ENCODE assay signal across 29 cellular contexts in genomic region chr15:25877681-25878080, GRCh38.
"Had no signal": no experiment of that assay in that cellular context is flagged by ENCODE, and none has a peak within 500 bp of the region (broad histone marks: within the 10 kb centered on the region; RNA-seq: fewer than 3 reads in every experiment).

No MANE protein-coding gene starts in this region.

- FAIRE-seq: frontal cortex, pancreas had no signal

- H3K36me3 ChIP-seq: breast epithelium, pancreas, right atrium auricular region, stomach, tibial artery, uterus had no signal

- H3K4me2 ChIP-seq: hepatocyte had no signal

- H3K27me3 ChIP-seq: breast epithelium, hepatocyte, pancreas, right atrium auricular region, stomach, tibial artery, uterus had no signal

- H2AFZ ChIP-seq: hepatocyte had no signal

- H3K27ac ChIP-seq: breast epithelium, hepatocyte, pancreas, psoas muscle, right atrium auricular region, stomach, tibial artery, uterus had no signal

- H3K36me3 Mint-ChIP-seq: activated CD8-positive, alpha-beta memory T cell treated with anti-CD3 and anti-CD28 coated beads, Interleukin-2, amount 10 ng/mL, durations not matched to agents 7 days and 5 days; activated naive CD4-positive, alpha-beta T cell treated with anti-CD3 and anti-CD28 coated beads, Interleukin-2, amount 50 U/mL, for 72 hours; naive thymus-derived CD8-positive, alpha-beta T cell; stimulated activated naive B cell treated with anti-CD40 and anti-IgM and Interleukin-4, amounts not matched to agents 10 μg/mL and 1 μg/mL and 100 μg/mL, for 72 hours had no signal

- H3K4me3 Mint-ChIP-seq: activated CD4-positive, alpha-beta T cell treated with anti-CD3 and anti-CD28 coated beads for 36 hours; activated CD8-positive, alpha-beta memory T cell treated with anti-CD3 and anti-CD28 coated beads, Interleukin-2, amount 10 ng/mL, durations not matched to agents 7 days and 5 days; activated CD8-positive, alpha-beta T cell treated with anti-CD3 and anti-CD28 coated beads, Interleukin-2, amount 10 ng/mL, durations not matched to agents 7 days and 5 days; central memory CD8-positive, alpha-beta T cell; dendritic cell treated with granulocyte-macrophage colony-stimulating factor and Interleukin-4, amounts not matched to agents 40 ng/mL and 50 ng/mL, for 4 days; naive thymus-derived CD8-positive, alpha-beta T cell; neural crest cell; stimulated activated naive B cell treated with anti-CD40 and anti-IgM and Interleukin-4, amounts not matched to agents 10 μg/mL and 1 μg/mL and 100 μg/mL, for 72 hours; T-helper 2 cell treated with Interferon-gamma antibody and Interleukin-4, amounts not matched to agents 5 μg/mL and 100 μg/mL, for 36 hours had no signal

- H3K4me1 ChIP-seq: breast epithelium, pancreas, psoas muscle, right atrium auricular region, stomach, uterus had no signal

- DNase-seq: activated CD4-positive, alpha-beta T cell treated with anti-CD3 and anti-CD28 coated beads for 36 hours; activated CD4-positive, CD25-positive, alpha-beta regulatory T cell; activated CD8-positive, alpha-beta memory T cell treated with anti-CD3 and anti-CD28 coated beads, Interleukin-2, amount 10 ng/mL, durations not matched to agents 7 days and 5 days; activated CD8-positive, alpha-beta T cell treated with anti-CD3 and anti-CD28 coated beads, Interleukin-2, amount 10 ng/mL, durations not matched to agents 7 days and 5 days; activated naive CD4-positive, alpha-beta T cell; activated T-cell treated with anti-CD3 and anti-CD28 coated beads, Interleukin-2, amount 50 U/mL, for 48 hours; islet precursor cell; left ventricle myocardium superior; mesenchymal stem cell; naive thymus-derived CD8-positive, alpha-beta T cell; nucleus accumbens; pancreas; psoas muscle; stimulated activated CD4-positive, alpha-beta T cell treated with anti-CD3 and anti-CD28 coated beads, Interleukin-15, amount 100 ng/mL, for 24 hours; stimulated activated CD4-positive, alpha-beta T cell treated with anti-CD3 and anti-CD28 coated beads, Interleukin-2, amount 100 ng/mL, for 24 hours; stimulated activated naive B cell treated with anti-CD40 and anti-IgM and Interleukin-4, amounts not matched to agents 10 μg/mL and 1 μg/mL and 100 μg/mL, for 72 hours; stomach; tibial artery; uterus had no signal

- H3K27ac Mint-ChIP-seq: activated CD4-positive, alpha-beta T cell treated with anti-CD3 and anti-CD28 coated beads for 36 hours; activated CD8-positive, alpha-beta memory T cell treated with anti-CD3 and anti-CD28 coated beads, Interleukin-2, amount 10 ng/mL, durations not matched to agents 7 days and 5 days; activated CD8-positive, alpha-beta T cell treated with anti-CD3 and anti-CD28 coated beads, Interleukin-2, amount 10 ng/mL, durations not matched to agents 7 days and 5 days; activated naive CD4-positive, alpha-beta T cell treated with anti-CD3 and anti-CD28 coated beads, Interleukin-2, amount 50 U/mL, for 72 hours; activated T-helper 2 cell treated with anti-CD3 and anti-CD28 coated beads, Interferon-gamma antibody, Interleukin-2, Interleukin-4, amounts not matched to agents 10 μg/mL and 5 μg/mL and 100 μg/mL, durations not matched to agents 14 hours and 24 hours and 36 hours; dendritic cell treated with granulocyte-macrophage colony-stimulating factor and Interleukin-4, amounts not matched to agents 40 ng/mL and 50 ng/mL, for 4 days; stimulated activated naive B cell treated with anti-CD40 and anti-IgM and Interleukin-4, amounts not matched to agents 10 μg/mL and 1 μg/mL and 100 μg/mL, for 72 hours; T-helper 2 cell treated with Interferon-gamma antibody and Interleukin-4, amounts not matched to agents 5 μg/mL and 100 μg/mL, for 36 hours had no signal

- ATAC-seq: activated CD4-positive, alpha-beta T cell treated with anti-CD3 and anti-CD28 coated beads for 36 hours; activated CD8-positive, alpha-beta memory T cell treated with anti-CD3 and anti-CD28 coated beads, Interleukin-2, amount 10 ng/mL, durations not matched to agents 7 days and 5 days; activated CD8-positive, alpha-beta T cell treated with anti-CD3 and anti-CD28 coated beads, Interleukin-2, amount 10 ng/mL, durations not matched to agents 7 days and 5 days; activated naive CD4-positive, alpha-beta T cell treated with anti-CD3 and anti-CD28 coated beads, Interleukin-2, amount 50 U/mL, for 72 hours; left ventricle myocardium superior; naive thymus-derived CD8-positive, alpha-beta T cell; pancreas; psoas muscle; stimulated activated naive B cell treated with anti-CD40 and anti-IgM and Interleukin-4, amounts not matched to agents 10 μg/mL and 1 μg/mL and 100 μg/mL, for 72 hours had no signal

- H3K4me3 ChIP-seq: breast epithelium, hepatocyte, pancreas, psoas muscle, right atrium auricular region, stomach, tibial artery, uterus had no signal

- H3K9me3 ChIP-seq: breast epithelium, pancreas, psoas muscle, right atrium auricular region, stomach, tibial artery, uterus had no signal

- H3K79me2 ChIP-seq: hepatocyte had no signal

- H3K4me1 Mint-ChIP-seq: activated CD4-positive, alpha-beta T cell treated with anti-CD3 and anti-CD28 coated beads for 36 hours; central memory CD8-positive, alpha-beta T cell; neural crest cell; stimulated activated naive B cell treated with anti-CD40 and anti-IgM and Interleukin-4, amounts not matched to agents 10 μg/mL and 1 μg/mL and 100 μg/mL, for 72 hours had no signal

- H3K9me3 Mint-ChIP-seq: activated naive CD4-positive, alpha-beta T cell treated with anti-CD3 and anti-CD28 coated beads, Interleukin-2, amount 50 U/mL, for 72 hours; activated T-helper 2 cell treated with anti-CD3 and anti-CD28 coated beads, Interferon-gamma antibody, Interleukin-2, Interleukin-4, amounts not matched to agents 10 μg/mL and 5 μg/mL and 100 μg/mL, durations not matched to agents 14 hours and 24 hours and 36 hours; central memory CD8-positive, alpha-beta T cell; dendritic cell treated with granulocyte-macrophage colony-stimulating factor and Interleukin-4, amounts not matched to agents 40 ng/mL and 50 ng/mL, for 4 days; stimulated activated naive B cell treated with anti-CD40 and anti-IgM and Interleukin-4, amounts not matched to agents 10 μg/mL and 1 μg/mL and 100 μg/mL, for 72 hours; T-helper 2 cell treated with Interferon-gamma antibody and Interleukin-4, amounts not matched to agents 5 μg/mL and 100 μg/mL, for 36 hours had no signal

- H3K27me3 Mint-ChIP-seq: activated CD4-positive, alpha-beta T cell treated with anti-CD3 and anti-CD28 coated beads for 36 hours; activated CD8-positive, alpha-beta memory T cell treated with anti-CD3 and anti-CD28 coated beads, Interleukin-2, amount 10 ng/mL, durations not matched to agents 7 days and 5 days; central memory CD8-positive, alpha-beta T cell; naive thymus-derived CD8-positive, alpha-beta T cell had no signal
